ENCODE assay signal across 2 cellular contexts in genomic region chr10:15183689-15184481, GRCh38.
TF ChIP-seq lines count a peak whose summit lies in the region.

No MANE protein-coding gene starts in this region.

TF ChIP-seq in HEK293, 187 proteins besides CTCF, POLR2A, EP300 and RAD21:
- TF ChIP-seq ZSCAN16 (tag by site-specific recombination; IDR thresholded peaks at IDR 0.05), result no peak
- peak; percentile 51 for TF ChIP-seq SETDB1 (IDR thresholded peaks at IDR 0.05; ENCODE audit: insufficient read length, low read length)
- TF ChIP-seq GFI1B (tag by site-specific recombination; IDR thresholded peaks at IDR 0.05), result no peak
- TF ChIP-seq ZNF670 (tag by site-specific recombination; IDR thresholded peaks at IDR 0.05; ENCODE audit: low read depth), result no peak
- TF ChIP-seq TRIM28 (IDR thresholded peaks at IDR 0.05; ENCODE audit: borderline replicate concordance, low read length), result peak; percentile 75; the same call in 1 of the 2 replicates
- peak; percentile 81 for TF ChIP-seq ZNF510 (tag by site-specific recombination; IDR thresholded peaks at IDR 0.05; ENCODE audit: insufficient replicate concordance)
- TF ChIP-seq ZNF311 (tag by site-specific recombination; IDR thresholded peaks at IDR 0.05; ENCODE audit: borderline replicate concordance), result no peak
- TF ChIP-seq ZNF433 (tag by site-specific recombination; IDR thresholded peaks at IDR 0.05; ENCODE audit: low read depth), result no peak

TF ChIP-seq in K562, 482 proteins besides CTCF, POLR2A, EP300 and RAD21 (continues in another document):
- TF ChIP-seq ZNF79 (CRISPR knock-in tag; IDR thresholded peaks at IDR 0.05; ENCODE audit: low read depth), result no peak
- no peak for TF ChIP-seq SFPQ (IDR thresholded peaks at IDR 0.05; ENCODE audit: low read depth, low read length)
- TF ChIP-seq MED1 (CRISPR knock-in tag; IDR thresholded peaks at IDR 0.05; ENCODE audit: borderline replicate concordance), result no peak
- TF ChIP-seq STAT5A (IDR thresholded peaks at IDR 0.05; ENCODE audit: borderline replicate concordance, low read length), result no peak
- no peak for TF ChIP-seq RFX7 (CRISPR knock-in tag; IDR thresholded peaks at IDR 0.05)
- TF ChIP-seq SMAD1 (IDR thresholded peaks at IDR 0.05; ENCODE audit: low read depth, low read length, partially characterized antibody), result no peak
- no peak for TF ChIP-seq ZMIZ1 (IDR thresholded peaks at IDR 0.05; ENCODE audit: low read depth in 2 of 2, low read length in 2 of 2)
- no peak for TF ChIP-seq E2F4 (CRISPR knock-in tag; IDR thresholded peaks at IDR 0.05; ENCODE audit: low read depth)
- TF ChIP-seq POLR2H (tag; IDR thresholded peaks at IDR 0.05; ENCODE audit: low read depth), result peak; percentile 96
- no peak for TF ChIP-seq HNRNPK (IDR thresholded peaks at IDR 0.05; ENCODE audit: low read depth, low read length, poor library complexity, severe bottlenecking)
- TF ChIP-seq RERE (CRISPR knock-in tag; IDR thresholded peaks at IDR 0.05; ENCODE audit: borderline replicate concordance), result no peak
- no peak for TF ChIP-seq POLR2G (IDR thresholded peaks at IDR 0.05; ENCODE audit: low read depth, low read length)
- no peak for TF ChIP-seq ZNF3 (CRISPR knock-in tag; IDR thresholded peaks at IDR 0.05)
- TF ChIP-seq, protein P1, sequence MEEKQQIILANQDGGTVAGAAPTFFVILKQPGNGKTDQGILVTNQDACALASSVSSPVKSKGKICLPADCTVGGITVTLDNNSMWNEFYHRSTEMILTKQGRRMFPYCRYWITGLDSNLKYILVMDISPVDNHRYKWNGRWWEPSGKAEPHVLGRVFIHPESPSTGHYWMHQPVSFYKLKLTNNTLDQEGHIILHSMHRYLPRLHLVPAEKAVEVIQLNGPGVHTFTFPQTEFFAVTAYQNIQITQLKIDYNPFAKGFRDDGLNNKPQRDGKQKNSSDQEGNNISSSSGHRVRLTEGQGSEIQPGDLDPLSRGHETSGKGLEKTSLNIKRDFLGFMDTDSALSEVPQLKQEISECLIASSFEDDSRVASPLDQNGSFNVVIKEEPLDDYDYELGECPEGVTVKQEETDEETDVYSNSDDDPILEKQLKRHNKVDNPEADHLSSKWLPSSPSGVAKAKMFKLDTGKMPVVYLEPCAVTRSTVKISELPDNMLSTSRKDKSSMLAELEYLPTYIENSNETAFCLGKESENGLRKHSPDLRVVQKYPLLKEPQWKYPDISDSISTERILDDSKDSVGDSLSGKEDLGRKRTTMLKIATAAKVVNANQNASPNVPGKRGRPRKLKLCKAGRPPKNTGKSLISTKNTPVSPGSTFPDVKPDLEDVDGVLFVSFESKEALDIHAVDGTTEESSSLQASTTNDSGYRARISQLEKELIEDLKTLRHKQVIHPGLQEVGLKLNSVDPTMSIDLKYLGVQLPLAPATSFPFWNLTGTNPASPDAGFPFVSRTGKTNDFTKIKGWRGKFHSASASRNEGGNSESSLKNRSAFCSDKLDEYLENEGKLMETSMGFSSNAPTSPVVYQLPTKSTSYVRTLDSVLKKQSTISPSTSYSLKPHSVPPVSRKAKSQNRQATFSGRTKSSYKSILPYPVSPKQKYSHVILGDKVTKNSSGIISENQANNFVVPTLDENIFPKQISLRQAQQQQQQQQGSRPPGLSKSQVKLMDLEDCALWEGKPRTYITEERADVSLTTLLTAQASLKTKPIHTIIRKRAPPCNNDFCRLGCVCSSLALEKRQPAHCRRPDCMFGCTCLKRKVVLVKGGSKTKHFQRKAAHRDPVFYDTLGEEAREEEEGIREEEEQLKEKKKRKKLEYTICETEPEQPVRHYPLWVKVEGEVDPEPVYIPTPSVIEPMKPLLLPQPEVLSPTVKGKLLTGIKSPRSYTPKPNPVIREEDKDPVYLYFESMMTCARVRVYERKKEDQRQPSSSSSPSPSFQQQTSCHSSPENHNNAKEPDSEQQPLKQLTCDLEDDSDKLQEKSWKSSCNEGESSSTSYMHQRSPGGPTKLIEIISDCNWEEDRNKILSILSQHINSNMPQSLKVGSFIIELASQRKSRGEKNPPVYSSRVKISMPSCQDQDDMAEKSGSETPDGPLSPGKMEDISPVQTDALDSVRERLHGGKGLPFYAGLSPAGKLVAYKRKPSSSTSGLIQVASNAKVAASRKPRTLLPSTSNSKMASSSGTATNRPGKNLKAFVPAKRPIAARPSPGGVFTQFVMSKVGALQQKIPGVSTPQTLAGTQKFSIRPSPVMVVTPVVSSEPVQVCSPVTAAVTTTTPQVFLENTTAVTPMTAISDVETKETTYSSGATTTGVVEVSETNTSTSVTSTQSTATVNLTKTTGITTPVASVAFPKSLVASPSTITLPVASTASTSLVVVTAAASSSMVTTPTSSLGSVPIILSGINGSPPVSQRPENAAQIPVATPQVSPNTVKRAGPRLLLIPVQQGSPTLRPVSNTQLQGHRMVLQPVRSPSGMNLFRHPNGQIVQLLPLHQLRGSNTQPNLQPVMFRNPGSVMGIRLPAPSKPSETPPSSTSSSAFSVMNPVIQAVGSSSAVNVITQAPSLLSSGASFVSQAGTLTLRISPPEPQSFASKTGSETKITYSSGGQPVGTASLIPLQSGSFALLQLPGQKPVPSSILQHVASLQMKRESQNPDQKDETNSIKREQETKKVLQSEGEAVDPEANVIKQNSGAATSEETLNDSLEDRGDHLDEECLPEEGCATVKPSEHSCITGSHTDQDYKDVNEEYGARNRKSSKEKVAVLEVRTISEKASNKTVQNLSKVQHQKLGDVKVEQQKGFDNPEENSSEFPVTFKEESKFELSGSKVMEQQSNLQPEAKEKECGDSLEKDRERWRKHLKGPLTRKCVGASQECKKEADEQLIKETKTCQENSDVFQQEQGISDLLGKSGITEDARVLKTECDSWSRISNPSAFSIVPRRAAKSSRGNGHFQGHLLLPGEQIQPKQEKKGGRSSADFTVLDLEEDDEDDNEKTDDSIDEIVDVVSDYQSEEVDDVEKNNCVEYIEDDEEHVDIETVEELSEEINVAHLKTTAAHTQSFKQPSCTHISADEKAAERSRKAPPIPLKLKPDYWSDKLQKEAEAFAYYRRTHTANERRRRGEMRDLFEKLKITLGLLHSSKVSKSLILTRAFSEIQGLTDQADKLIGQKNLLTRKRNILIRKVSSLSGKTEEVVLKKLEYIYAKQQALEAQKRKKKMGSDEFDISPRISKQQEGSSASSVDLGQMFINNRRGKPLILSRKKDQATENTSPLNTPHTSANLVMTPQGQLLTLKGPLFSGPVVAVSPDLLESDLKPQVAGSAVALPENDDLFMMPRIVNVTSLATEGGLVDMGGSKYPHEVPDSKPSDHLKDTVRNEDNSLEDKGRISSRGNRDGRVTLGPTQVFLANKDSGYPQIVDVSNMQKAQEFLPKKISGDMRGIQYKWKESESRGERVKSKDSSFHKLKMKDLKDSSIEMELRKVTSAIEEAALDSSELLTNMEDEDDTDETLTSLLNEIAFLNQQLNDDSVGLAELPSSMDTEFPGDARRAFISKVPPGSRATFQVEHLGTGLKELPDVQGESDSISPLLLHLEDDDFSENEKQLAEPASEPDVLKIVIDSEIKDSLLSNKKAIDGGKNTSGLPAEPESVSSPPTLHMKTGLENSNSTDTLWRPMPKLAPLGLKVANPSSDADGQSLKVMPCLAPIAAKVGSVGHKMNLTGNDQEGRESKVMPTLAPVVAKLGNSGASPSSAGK (IDR thresholded peaks at IDR 0.05), result peak; percentile 20; the same call in 1 of the 2 replicates
- no peak for TF ChIP-seq NR2C2 (CRISPR knock-in tag; IDR thresholded peaks at IDR 0.05)
- TF ChIP-seq NR2C2 (tag; IDR thresholded peaks at IDR 0.05), result peak; percentile 16; the same call in 1 of the 2 replicates
- peak; percentile 63 for TF ChIP-seq L3MBTL2 (IDR thresholded peaks at IDR 0.05)
- no peak for TF ChIP-seq PCBP1 (IDR thresholded peaks at IDR 0.05; ENCODE audit: low read depth, low read length, poor library complexity, severe bottlenecking)
- 0 out of 2 replicates have a peak, but pooled peaks have one; percentile 39 for TF ChIP-seq ZNF766 (CRISPR knock-in tag; conservative IDR thresholded peaks at IDR 0.05)
- TF ChIP-seq MYC (IDR thresholded peaks at IDR 0.05; ENCODE audit: low read depth, low read length), result peak; percentile 68; the same call in 1 of the 2 replicates
- TF ChIP-seq MYC (CRISPR knock-in tag; IDR thresholded peaks at IDR 0.05; ENCODE audit: borderline replicate concordance, low read depth), result no peak
- TF ChIP-seq MBD1 (CRISPR knock-in tag; IDR thresholded peaks at IDR 0.05), result no peak
- TF ChIP-seq SUPT5H (IDR thresholded peaks at IDR 0.05), result no peak
- no peak for TF ChIP-seq FOXK2 (conservative IDR thresholded peaks at IDR 0.05 in 1 of 2, IDR thresholded peaks at IDR 0.05 in 1 of 2; ENCODE audit: low read depth in 2 of 2)
